In the genomic region with DNA sequence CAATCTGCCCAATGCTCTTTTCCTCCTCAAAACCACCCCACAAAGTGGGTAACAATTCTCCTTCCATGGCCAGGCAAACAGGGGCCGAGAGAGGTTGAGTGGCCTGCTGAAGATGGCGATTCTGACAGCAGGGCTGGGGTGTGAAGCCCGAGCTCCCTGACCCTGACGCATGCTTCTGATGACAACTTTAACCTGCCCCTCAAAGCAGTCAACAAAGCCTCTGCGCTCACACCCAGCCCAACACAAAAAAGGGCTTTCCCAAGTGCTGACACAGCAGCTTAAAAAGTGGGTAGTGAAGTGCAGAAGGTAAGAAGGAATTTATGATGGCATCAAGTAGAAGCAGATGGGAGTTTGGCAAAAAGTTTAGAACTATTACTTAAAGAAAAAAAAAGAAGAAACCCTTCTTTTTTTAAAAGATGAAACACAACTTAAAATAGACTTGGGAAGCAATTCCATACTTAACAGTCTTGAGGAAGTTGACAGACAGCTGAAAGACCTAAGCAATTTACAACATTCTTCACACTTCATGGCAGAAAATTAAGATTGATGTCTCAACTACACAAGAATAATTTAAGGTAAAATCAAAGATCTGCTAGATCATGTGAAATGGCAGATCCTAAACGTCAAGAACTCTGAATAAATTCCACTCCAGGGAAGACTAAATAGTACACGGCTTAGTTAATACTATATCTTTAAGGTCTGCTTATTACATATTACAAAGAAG, we compare ENCODE assay signal across 1 cellular context.
TF ChIP-seq lines count a peak whose summit lies in the region.

No MANE protein-coding gene starts in this region.

TF ChIP-seq in neural cell, 6 proteins besides CTCF, POLR2A, EP300 and RAD21 (continued from another document):
- TF ChIP-seq, protein P1, sequence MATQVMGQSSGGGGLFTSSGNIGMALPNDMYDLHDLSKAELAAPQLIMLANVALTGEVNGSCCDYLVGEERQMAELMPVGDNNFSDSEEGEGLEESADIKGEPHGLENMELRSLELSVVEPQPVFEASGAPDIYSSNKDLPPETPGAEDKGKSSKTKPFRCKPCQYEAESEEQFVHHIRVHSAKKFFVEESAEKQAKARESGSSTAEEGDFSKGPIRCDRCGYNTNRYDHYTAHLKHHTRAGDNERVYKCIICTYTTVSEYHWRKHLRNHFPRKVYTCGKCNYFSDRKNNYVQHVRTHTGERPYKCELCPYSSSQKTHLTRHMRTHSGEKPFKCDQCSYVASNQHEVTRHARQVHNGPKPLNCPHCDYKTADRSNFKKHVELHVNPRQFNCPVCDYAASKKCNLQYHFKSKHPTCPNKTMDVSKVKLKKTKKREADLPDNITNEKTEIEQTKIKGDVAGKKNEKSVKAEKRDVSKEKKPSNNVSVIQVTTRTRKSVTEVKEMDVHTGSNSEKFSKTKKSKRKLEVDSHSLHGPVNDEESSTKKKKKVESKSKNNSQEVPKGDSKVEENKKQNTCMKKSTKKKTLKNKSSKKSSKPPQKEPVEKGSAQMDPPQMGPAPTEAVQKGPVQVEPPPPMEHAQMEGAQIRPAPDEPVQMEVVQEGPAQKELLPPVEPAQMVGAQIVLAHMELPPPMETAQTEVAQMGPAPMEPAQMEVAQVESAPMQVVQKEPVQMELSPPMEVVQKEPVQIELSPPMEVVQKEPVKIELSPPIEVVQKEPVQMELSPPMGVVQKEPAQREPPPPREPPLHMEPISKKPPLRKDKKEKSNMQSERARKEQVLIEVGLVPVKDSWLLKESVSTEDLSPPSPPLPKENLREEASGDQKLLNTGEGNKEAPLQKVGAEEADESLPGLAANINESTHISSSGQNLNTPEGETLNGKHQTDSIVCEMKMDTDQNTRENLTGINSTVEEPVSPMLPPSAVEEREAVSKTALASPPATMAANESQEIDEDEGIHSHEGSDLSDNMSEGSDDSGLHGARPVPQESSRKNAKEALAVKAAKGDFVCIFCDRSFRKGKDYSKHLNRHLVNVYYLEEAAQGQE (IDR thresholded peaks at IDR 0.05; ENCODE audit: borderline replicate concordance) = no peak
- TF ChIP-seq TAF1 (IDR thresholded peaks at IDR 0.05; ENCODE audit: low read depth) (no peak), EZH2 (IDR thresholded peaks at IDR 0.05; ENCODE audit: borderline replicate concordance, insufficient read depth, low read length, poor library complexity, severe bottlenecking) (no peak)
